Comparison of ENCODE assay signal across 1 cellular context in genomic region chr5:137145726-137146125, GRCh38.
TF ChIP-seq lines count a peak whose summit lies in the region.

No MANE protein-coding gene starts in this region.

TF ChIP-seq in HepG2, 621 proteins besides CTCF, POLR2A, EP300 and RAD21 (continued from another document):
- TF ChIP-seq ZNF276 (CRISPR knock-in tag; IDR thresholded peaks at IDR 0.05; ENCODE audit: low read depth): no peak
- no peak for TF ChIP-seq THYN1 (CRISPR knock-in tag; IDR thresholded peaks at IDR 0.05; ENCODE audit: borderline replicate concordance, low read depth)
- TF ChIP-seq KAT7 (CRISPR knock-in tag; IDR thresholded peaks at IDR 0.05; ENCODE audit: borderline replicate concordance): no peak
- TF ChIP-seq TOE1 (CRISPR knock-in tag; IDR thresholded peaks at IDR 0.05): no peak
- TF ChIP-seq ZNF331 (CRISPR knock-in tag; IDR thresholded peaks at IDR 0.05): no peak
- no peak for TF ChIP-seq SATB2 (CRISPR knock-in tag; IDR thresholded peaks at IDR 0.05)
- TF ChIP-seq ATF7 (IDR thresholded peaks at IDR 0.05): no peak
- TF ChIP-seq ATF7 (CRISPR knock-in tag; IDR thresholded peaks at IDR 0.05): no peak
- no peak for TF ChIP-seq IKZF4 (CRISPR knock-in tag; IDR thresholded peaks at IDR 0.05; ENCODE audit: borderline replicate concordance, low read depth, not compliant biosample characterization)
